ENCODE assay signal across 27 cellular contexts in genomic region chr16:81385031-81385756, GRCh38. TPM values are rescaled to one million over a fixed set of nuclear protein-coding genes. Genes with fewer than 3 reads are reported as not detected.
A peak's percentile ranks its signal among the peaks of the same experiment; 100 is the strongest.
DNase-seq lines count a peak whose midpoint lies in the region; ATAC-seq and TF ChIP-seq lines count a peak whose summit lies in the region.
"Had no signal": no experiment of that assay in that cellular context is flagged by ENCODE, and none has a peak within 500 bp of the region (broad histone marks: within the 10 kb centered on the region; RNA-seq: fewer than 3 reads in every experiment).

No MANE protein-coding gene starts in this region.

- H3K27ac ChIP-seq in heart left ventricle = peak overlapping the region; percentile 1 to 82 (median 72)
- H3K27ac ChIP-seq in esophagus (ENCODE audit: low read depth in 2 of 2, low read length in 1 of 2) = peak overlapping the region; percentile 22 to 61
- H3K27ac ChIP-seq in ovary = peak overlapping the region; percentile 8 to 28
- H3K27ac ChIP-seq in tibial nerve = peak overlapping the region; percentile 41 to 82 (median 58)
- H3K27ac ChIP-seq: body of pancreas, RWPE1 had no signal

- H3K27me3 ChIP-seq in heart left ventricle (no peaks in the 10 kb centered on the region), esophagus (ENCODE audit: control insufficient read depth in 1 of 2, insufficient read depth in 2 of 2, low read length in 2 of 2) (no peaks in the 10 kb centered on the region), ovary (no peaks in the 10 kb centered on the region), tibial nerve (no peaks in the 10 kb centered on the region), H7 (ENCODE audit: control insufficient read depth, insufficient read depth, low read length) (no peaks in the 10 kb centered on the region)
- H3K27me3 ChIP-seq: body of pancreas had no signal

- TF ChIP-seq EP300 in ovary (IDR thresholded peaks at IDR 0.05) (no peak), tibial nerve (IDR thresholded peaks at IDR 0.05) (no peak)

- TF ChIP-seq CTCF in heart left ventricle (IDR thresholded peaks at IDR 0.05) (no peak), ovary (IDR thresholded peaks at IDR 0.05) (no peak), tibial nerve (IDR thresholded peaks at IDR 0.05) (no peak)

- H3K4me3 ChIP-seq in heart left ventricle = no peak overlapping the region
- H3K4me3 ChIP-seq in esophagus (ENCODE audit: low read depth in 1 of 2, low read length in 2 of 2) = no peak overlapping the region
- no peak overlapping the region for H3K4me3 ChIP-seq in ovary
- no peak overlapping the region for H3K4me3 ChIP-seq in tibial nerve
- no peak overlapping the region for H3K4me3 ChIP-seq in H7 (ENCODE audit: insufficient read depth, low read depth, low read length)
- H3K4me3 ChIP-seq: body of pancreas had no signal

- H3K4me1 ChIP-seq in heart left ventricle (peaks cover 0 to 24% (median 14%) of the 10 kb centered on the region in 12 donors), esophagus (ENCODE audit: control insufficient read depth in 2 of 2, insufficient read depth in 2 of 2, low read length in 1 of 2) (no peaks in the 10 kb centered on the region), ovary (ENCODE audit: insufficient read depth) (peaks cover 10% of the 10 kb centered on the region), tibial nerve (peaks cover 0 to 36% (median 7%) of the 10 kb centered on the region in 4 donors)
- H3K4me1 ChIP-seq: body of pancreas had no signal

- no peaks in the 10 kb centered on the region for H3K9me3 ChIP-seq in heart left ventricle
- H3K9me3 ChIP-seq in esophagus (ENCODE audit: control insufficient read depth in 2 of 2, insufficient read depth in 1 of 2, low read depth in 1 of 2, low read length in 1 of 2) = no peaks in the 10 kb centered on the region
- H3K9me3 ChIP-seq in ovary = no peaks in the 10 kb centered on the region
- no peaks in the 10 kb centered on the region for H3K9me3 ChIP-seq in tibial nerve
- H3K9me3 ChIP-seq: body of pancreas had no signal

- TF ChIP-seq POLR2A in heart left ventricle (IDR thresholded peaks at IDR 0.05) (no peak), ovary (IDR thresholded peaks at IDR 0.05) (no peak), tibial nerve (IDR thresholded peaks at IDR 0.05) (no peak)

- DNase-seq in heart left ventricle (no peak), left ventricle myocardium superior (no peak), ovary (no peak), tibial nerve (ENCODE audit: low spot score in 2 of 2) (no peak), H7 (no peak), NCI-H1694 (lab: John Stamatoyannopoulos, UW) (no peak)
- DNase-seq: 8988T; activated B cell treated with CpG ODN at 0.5 μM for 24 hours; activated CD4-positive, alpha-beta T cell treated with anti-CD3 and anti-CD28 coated beads, Interleukin-2, amount 50 U/mL, for 4 hours; activated CD8-positive, alpha-beta memory T cell treated with anti-CD3 and anti-CD28 coated beads, Interleukin-2, amount 50 U/mL, for 48 hours; AML-193; body of pancreas; CD8-positive, alpha-beta memory T cell; cortex of kidney; DMS153; foreskin fibroblast; GDM1; HCEC 1CT; islet precursor cell; naive thymus-derived CD8-positive, alpha-beta T cell; NCI-H524 treated with DMSO at 0.1 percent for 48 hours; stimulated activated CD4-positive, alpha-beta T cell treated with anti-CD3 and anti-CD28 coated beads, Interleukin-1b, Interleukin-23, amount 100 ng/mL, for 48 hours; T1000 had no signal

- intact Hi-C loops in heart left ventricle (cut with DNase I) (no loop called here), left ventricle myocardium superior (cut with micrococcal nuclease) (no loop called here), ovary (cut with DNase I) (no loop called here)

- H3K36me3 ChIP-seq in heart left ventricle = peaks cover 0 to 17% (median 8%) of the 10 kb centered on the region in 9 donors
- peaks cover 5 to 16% of the 10 kb centered on the region in 2 donors for H3K36me3 ChIP-seq in esophagus (ENCODE audit: control insufficient read depth in 2 of 2, insufficient read depth in 2 of 2, low read length in 1 of 2)
- no peaks in the 10 kb centered on the region for H3K36me3 ChIP-seq in ovary
- H3K36me3 ChIP-seq in tibial nerve = peaks cover 0 to 26% (median 0%) of the 10 kb centered on the region in 3 donors
- peaks cover 1% of the 10 kb centered on the region for H3K36me3 ChIP-seq in H7 (replicated peaks; ENCODE audit: control insufficient read depth, insufficient read depth, low read length)

- WGBS in heart left ventricle, 4 donors = 81 to 87% (median 83%) methylated on average over 4 of the region's 4 CpGs
- WGBS in esophagus, 2 donors = 89 to 91% methylated on average over 4 of the region's 4 CpGs
- WGBS in ovary, 3 donors = 92 to 94% (median 93%) methylated on average over 4 of the region's 4 CpGs
- 94 to 96% methylated on average over 4 of the region's 4 CpGs for WGBS in tibial nerve, 2 donors

- ATAC-seq in heart left ventricle (peak in 3 of 4 donors; percentile 27 to 86 (median 36)), left ventricle myocardium superior (no peak), HG03520 (IDR thresholded peaks at IDR 0.05; ENCODE audit: unreplicated experiment) (no peak)
- ATAC-seq: body of pancreas; naive thymus-derived CD8-positive, alpha-beta T cell; stimulated activated memory B cell treated with anti-CD40 and anti-IgM and Interleukin-4, amounts not matched to agents 10 μg/mL and 1 μg/mL and 100 μg/mL, for 72 hours had no signal

RNA-seq across cellular contexts. Expression of gene CMIP, which starts 59.4 kb away (rescaled TPM):
- total RNA-seq in heart left ventricle = 10 to 100 TPM in 6 of 9 donors, 1 to 10 TPM in 3; 7.6 to 48.8 (median 16.3) TPM
- 1 to 10 TPM; 4.1 to 9.2 TPM for polyA plus RNA-seq in heart left ventricle
- 9.7 TPM for total RNA-seq in left ventricle myocardium superior
- polyA plus RNA-seq in esophagus = 10 to 100 TPM; 16.9 to 19.3 TPM
- total RNA-seq in ovary = 10 to 100 TPM; 19.4 to 68.2 (median 38.7) TPM
- 10 to 100 TPM; 28.6 to 37.8 TPM for polyA plus RNA-seq in ovary
- 10 to 100 TPM; 28.2 to 48.8 (median 31.8) TPM for total RNA-seq in tibial nerve
- 13.1 and 19.2 TPM in 2 replicates for total RNA-seq in H7 (2014; rRNA removed; shearing (Covaris generic))

Comparison
In these comparisons a context has a peak if more than half of its experiments do, and no peak if none do; other contexts are left out.
1. ATAC-seq: peak in heart left ventricle (3 of 4); none in left ventricle myocardium superior (single experiment) and HG03520 (single experiment).
2. H3K27ac ChIP-seq: peak in every context shown above with its lines; median percentile 72 in heart left ventricle; 58 in tibial nerve; 42 in esophagus; 18 in ovary.